Comparison of ENCODE assay signal across 8 cellular contexts in genomic region chr14:105249175-105250007, GRCh38. TPM values are rescaled to one million over a fixed set of nuclear protein-coding genes. Genes with fewer than 3 reads are reported as not detected.
DNase-seq lines count a peak whose midpoint lies in the region; ATAC-seq and TF ChIP-seq lines count a peak whose summit lies in the region.

No MANE protein-coding gene starts in this region.

- H3K36me3 ChIP-seq in lower lobe of right lung, result peaks cover 46% of the 10 kb centered on the region
- peaks cover 21% of the 10 kb centered on the region for H3K36me3 ChIP-seq in upper lobe of right lung
- peaks cover 18% of the 10 kb centered on the region for H3K36me3 ChIP-seq in SJCRH30

- no peaks in the 10 kb centered on the region for H3K27me3 Mint-ChIP-seq in stimulated activated naive CD8-positive, alpha-beta T cell treated with anti-CD3 and anti-CD28 coated beads, Interleukin-15, Interleukin-2, amounts not matched to agents 100 ng/mL and 50 ng/mL, for 24 hours
- no peaks in the 10 kb centered on the region for H3K27me3 Mint-ChIP-seq in MCF 10A (ENCODE audit: insufficient read depth, unreplicated experiment)

- CTCF ChIA-PET in MCF 10A (lab: Yijun Ruan, JAX), result interaction anchor here (0.7 to 1.4 kb wide), 4 partner anchors 11 to 232 kb away, joined by 3 to 4 read pairs (median 4); no protein-coding TSS in a partner anchor

- H3K27me3 ChIP-seq in lower lobe of right lung (ENCODE audit: low read depth) (no peaks in the 10 kb centered on the region), upper lobe of right lung (no peaks in the 10 kb centered on the region), SJCRH30 (no peaks in the 10 kb centered on the region)

- POLR2A ChIA-PET in MCF 10A (lab: Yijun Ruan, JAX), result interaction anchor here (1.2 kb wide), 1 partner anchor 43 kb away, joined by 3 read pairs; no protein-coding TSS in a partner anchor

- H3K27ac ChIP-seq in lower lobe of right lung, result peak overlapping the region; percentile 73
- peak overlapping the region; percentile 55 for H3K27ac ChIP-seq in upper lobe of right lung
- H3K27ac ChIP-seq in SJCRH30, result no peak overlapping the region

- DNase-seq in stimulated activated naive CD8-positive, alpha-beta T cell treated with anti-CD3 and anti-CD28 coated beads, Interleukin-15, Interleukin-2, amounts not matched to agents 100 U/mL and 50 U/mL, for 24 hours, result no peak
- DNase-seq in MCF 10A (ENCODE audit: unreplicated experiment) (no peak), lower lobe of right lung (peak; percentile 57), upper lobe of right lung (peak; percentile 58), SJCRH30 (no peak), middle frontal gyrus (ENCODE audit: extremely low spot score, low spot score) (no peak)

- peak overlapping the region; percentile 70 for H3K27ac Mint-ChIP-seq in stimulated activated naive CD8-positive, alpha-beta T cell treated with anti-CD3 and anti-CD28 coated beads, Interleukin-15, Interleukin-2, amounts not matched to agents 100 ng/mL and 50 ng/mL, for 24 hours
- H3K27ac Mint-ChIP-seq in MCF 10A (ENCODE audit: low read depth, unreplicated experiment), result no peak overlapping the region

- intact Hi-C loops in MCF 10A (cut with micrococcal nuclease), result no loop called here
- intact Hi-C loops in lower lobe of right lung (cut with DNase I), result no loop called here
- intact Hi-C loops in upper lobe of right lung (cut with DNase I), result no loop called here

- TF ChIP-seq CTCF in MCF 10A (IDR thresholded peaks at IDR 0.05; ENCODE audit: unreplicated experiment) (no peak), lower lobe of right lung (IDR thresholded peaks at IDR 0.05) (no peak), upper lobe of right lung (IDR thresholded peaks at IDR 0.05) (no peak)

- H3K36me3 Mint-ChIP-seq in stimulated activated naive CD8-positive, alpha-beta T cell treated with anti-CD3 and anti-CD28 coated beads, Interleukin-15, Interleukin-2, amounts not matched to agents 100 ng/mL and 50 ng/mL, for 24 hours (ENCODE audit: low read depth), result peaks cover 22% of the 10 kb centered on the region
- H3K36me3 Mint-ChIP-seq in MCF 10A (ENCODE audit: insufficient read depth, unreplicated experiment), result peaks cover 15% of the 10 kb centered on the region

- H3K4me1 ChIP-seq in lower lobe of right lung (peaks cover 18% of the 10 kb centered on the region), upper lobe of right lung (peaks cover 8% of the 10 kb centered on the region), SJCRH30 (peaks cover 4% of the 10 kb centered on the region)

- H3K4me3 ChIP-seq in lower lobe of right lung (peak overlapping the region; percentile 66), upper lobe of right lung (peak overlapping the region; percentile 57), SJCRH30 (no peak overlapping the region)

- no peak for ATAC-seq in stimulated activated naive CD8-positive, alpha-beta T cell treated with anti-CD3 and anti-CD28 coated beads, Interleukin-15, Interleukin-2, amounts not matched to agents 100 U/mL and 50 U/mL, for 24 hours
- ATAC-seq in lower lobe of right lung, result peak in 1 of 2 donors; percentile 22
- ATAC-seq in upper lobe of right lung, result peak; percentile 1
- ATAC-seq in GM21576 (IDR thresholded peaks at IDR 0.05; ENCODE audit: unreplicated experiment), result no peak

- H3K9me3 ChIP-seq in lower lobe of right lung (no peaks in the 10 kb centered on the region), upper lobe of right lung (no peaks in the 10 kb centered on the region), SJCRH30 (replicated peaks) (no peaks in the 10 kb centered on the region)

- peak overlapping the region; percentile 81 for H3K4me3 Mint-ChIP-seq in stimulated activated naive CD8-positive, alpha-beta T cell treated with anti-CD3 and anti-CD28 coated beads, Interleukin-15, Interleukin-2, amounts not matched to agents 100 ng/mL and 50 ng/mL, for 24 hours
- H3K4me3 Mint-ChIP-seq in MCF 10A (ENCODE audit: unreplicated experiment), result peak overlapping the region; percentile 65

- BruUV-seq in MCF 10A (replicated peaks; lab: Mats Ljungman, UMichigan), result no TSS peak

- H3K9me3 Mint-ChIP-seq in stimulated activated naive CD8-positive, alpha-beta T cell treated with anti-CD3 and anti-CD28 coated beads, Interleukin-15, Interleukin-2, amounts not matched to agents 100 ng/mL and 50 ng/mL, for 24 hours, result no peaks in the 10 kb centered on the region
- H3K9me3 Mint-ChIP-seq in MCF 10A (ENCODE audit: unreplicated experiment), result no peaks in the 10 kb centered on the region

- H3K4me1 Mint-ChIP-seq in stimulated activated naive CD8-positive, alpha-beta T cell treated with anti-CD3 and anti-CD28 coated beads, Interleukin-15, Interleukin-2, amounts not matched to agents 100 ng/mL and 50 ng/mL, for 24 hours (ENCODE audit: low read depth), result peaks cover 35% of the 10 kb centered on the region
- H3K4me1 Mint-ChIP-seq in MCF 10A (ENCODE audit: insufficient read depth, unreplicated experiment), result peaks cover 5% of the 10 kb centered on the region

RNA-seq across cellular contexts. Expression of gene BTBD6, which starts 1.1 kb away (rescaled TPM):
- total RNA-seq in MCF 10A (2022) (16.7 and 24.5 TPM in 2 replicates), lower lobe of right lung (53.0 TPM), upper lobe of right lung (51.3 TPM)
- not detected in 2 replicates for total RNA-seq in SJCRH30 (2014; rRNA removed; shearing (Covaris generic))

RNA-seq across cellular contexts. Expression of gene BRF1, which starts 51.4 kb away (rescaled TPM):
- 30.7 and 34.3 TPM in 2 replicates for total RNA-seq in MCF 10A (2022)
- 35.7 TPM for total RNA-seq in lower lobe of right lung
- 31.2 TPM for total RNA-seq in upper lobe of right lung
- total RNA-seq in SJCRH30 (2014; rRNA removed; shearing (Covaris generic)), result 29.3 and 31.4 TPM in 2 replicates

Comparison
In these comparisons a context has a peak if more than half of its experiments do, and no peak if none do; other contexts are left out.
1. DNase-seq: peak in lower lobe of right lung (single experiment) and upper lobe of right lung (single experiment); none in stimulated activated naive CD8-positive, alpha-beta T cell treated with anti-CD3 and anti-CD28 coated beads, Interleukin-15, Interleukin-2, amounts not matched to agents 100 U/mL and 50 U/mL, for 24 hours (single experiment), MCF 10A (single experiment), SJCRH30 (0 of 2) and middle frontal gyrus (single experiment).
2. RNA of gene BTBD6, which starts 1.1 kb away (total RNA-seq): 53.0 TPM in lower lobe of right lung (single experiment), 51.3 TPM in upper lobe of right lung (single experiment) and 16.7 to 24.5 TPM in MCF 10A; not detected in SJCRH30; every median in the first group is over 10 times any median in the second.